ENCODE assay signal across 10 cellular contexts in the genomic region with DNA sequence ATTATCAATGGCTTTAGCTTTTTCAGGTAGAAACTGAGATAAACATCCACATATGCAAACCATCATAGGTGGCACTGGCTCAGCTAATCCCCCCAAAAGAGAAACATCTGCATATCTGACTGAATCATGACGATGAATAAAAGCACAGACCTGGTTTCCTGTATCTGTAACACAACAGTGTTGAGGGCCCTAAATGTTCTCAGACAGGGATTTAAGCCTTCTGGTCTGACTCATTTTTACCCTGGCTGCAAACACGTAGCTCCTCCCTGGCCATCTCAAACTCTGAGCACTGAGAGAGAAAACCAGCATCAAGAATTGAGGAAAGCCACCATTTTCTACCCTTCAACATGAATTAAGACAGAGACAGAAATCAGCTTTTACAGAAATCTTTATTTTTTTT. TPM values are rescaled to one million over a fixed set of nuclear protein-coding genes. Genes with fewer than 3 reads are reported as not detected.
DNase-seq lines count a peak whose midpoint lies in the region; TF ChIP-seq lines count a peak whose summit lies in the region.
"Had no signal": no experiment of that assay in that cellular context is flagged by ENCODE, and none has a peak within 500 bp of the region (broad histone marks: within the 10 kb centered on the region; RNA-seq: fewer than 3 reads in every experiment).

No MANE protein-coding gene starts in this region.

- no peak overlapping the region for H3K27ac Mint-ChIP-seq in MCF 10A (ENCODE audit: low read depth, unreplicated experiment)

- no peak for TF ChIP-seq CTCF in Peyer's patch (IDR thresholded peaks at IDR 0.05)
- TF ChIP-seq CTCF in astrocyte of the spinal cord (IDR thresholded peaks at IDR 0.05; ENCODE audit: low read depth, low read length): no peak
- no peak for TF ChIP-seq CTCF in MCF 10A (IDR thresholded peaks at IDR 0.05; ENCODE audit: unreplicated experiment)

- H3K27me3 Mint-ChIP-seq in MCF 10A (ENCODE audit: insufficient read depth, unreplicated experiment): no peaks in the 10 kb centered on the region

- no peaks in the 10 kb centered on the region for H3K9me3 ChIP-seq in Peyer's patch
- H3K9me3 ChIP-seq: neutrophil had no signal

- intact Hi-C loops in MCF 10A (cut with micrococcal nuclease): no loop called here

- in situ Hi-C loops in astrocyte of the spinal cord (cut with HindIII; ENCODE audit: low sequenced_read_pairs): no loop called here

- no peaks in the 10 kb centered on the region for H3K27me3 ChIP-seq in Peyer's patch
- H3K27me3 ChIP-seq: neutrophil had no signal

- CTCF ChIA-PET in MCF 10A (lab: Yijun Ruan, JAX): interaction anchor here (0.7 to 3.5 kb wide), 3 partner anchors 11 to 356 kb away, joined by 3 to 21 read pairs (median 3); no protein-coding TSS in a partner anchor

- peaks cover 0 to 71% (median 0%) of the 10 kb centered on the region in 3 donors for H3K36me3 ChIP-seq in Peyer's patch

- no peaks in the 10 kb centered on the region for H3K9me3 Mint-ChIP-seq in MCF 10A (ENCODE audit: unreplicated experiment)

- BruUV-seq in MCF 10A (replicated peaks; lab: Mats Ljungman, UMichigan): no TSS peak

- no peak overlapping the region for H3K4me3 ChIP-seq in Peyer's patch
- H3K4me3 ChIP-seq in astrocyte of the spinal cord (ENCODE audit: low read depth, low read length): no peak overlapping the region

- H3K36me3 Mint-ChIP-seq in MCF 10A (ENCODE audit: insufficient read depth, unreplicated experiment): peaks cover 68% of the 10 kb centered on the region

- peak; percentile 45 for DNase-seq in GM04504 (ENCODE audit: low read depth)
- DNase-seq in Peyer's patch: no peak
- DNase-seq in astrocyte of the spinal cord (ENCODE audit: low read depth, low spot score): peak; percentile 55
- peak; percentile 65 for DNase-seq in non-pigmented ciliary epithelial cell (ENCODE audit: low read depth)
- no peak for DNase-seq in NCI-H146 (lab: John Stamatoyannopoulos, UW)
- DNase-seq in MCF 10A (ENCODE audit: unreplicated experiment): no peak
- DNase-seq in SKM-1 (lab: John Stamatoyannopoulos, UW; ENCODE audit: unreplicated experiment): no peak
- DNase-seq in kidney glomerular epithelial cell (lab: John Stamatoyannopoulos, UW): no peak
- DNase-seq: foreskin melanocyte had no signal

- H3K4me1 ChIP-seq in Peyer's patch: peaks cover 0 to 18% (median 0%) of the 10 kb centered on the region in 4 donors

- H3K27ac ChIP-seq in Peyer's patch: peak overlapping the region in 3 of 4 donors; percentile 23 to 69 (median 47)
- H3K27ac ChIP-seq: neutrophil had no signal

- H3K4me1 Mint-ChIP-seq in MCF 10A (ENCODE audit: insufficient read depth, unreplicated experiment): no peaks in the 10 kb centered on the region

- POLR2A ChIA-PET in MCF 10A (lab: Yijun Ruan, JAX): interaction anchor here (0.8 kb wide), 2 partner anchors 9 to 28 kb away, joined by 3 read pairs; no protein-coding TSS in a partner anchor

- no peak for TF ChIP-seq POLR2A in Peyer's patch (IDR thresholded peaks at IDR 0.05)

- H3K4me3 Mint-ChIP-seq in MCF 10A (ENCODE audit: unreplicated experiment): no peak overlapping the region

RNA-seq across cellular contexts. Expression of gene GLB1, which starts 35.2 kb away (rescaled TPM):
- 100 to 1,000 TPM in 1 of 4 donors, 10 to 100 TPM in 3; 59.4 to 179 (median 66.7) TPM for total RNA-seq in Peyer's patch
- 37.9 and 42.0 TPM in 2 replicates for total RNA-seq in MCF 10A (2022)

RNA-seq across cellular contexts. Expression of gene TMPPE, which starts 35.2 kb away (rescaled TPM):
- total RNA-seq in Peyer's patch: 10 to 100 TPM in 3 of 4 donors, 1 to 10 TPM in 1; 3.3 to 19.8 (median 18.2) TPM
- 5.5 and 8.6 TPM in 2 replicates for total RNA-seq in MCF 10A (2022)

RNA-seq across cellular contexts. Expression of gene CRTAP, which starts 52.0 kb away (rescaled TPM):
- total RNA-seq in Peyer's patch (100 to 1,000 TPM in 1 of 4 donors, 10 to 100 TPM in 3; 32.9 to 127 (median 46.4) TPM), MCF 10A (2022) (179 and 182 TPM in 2 replicates)

Comparison
In these comparisons a context has a peak if more than half of its experiments do, and no peak if none do; other contexts are left out.
1. DNase-seq: peak in GM04504 (single experiment), astrocyte of the spinal cord (single experiment) and non-pigmented ciliary epithelial cell (single experiment); none in Peyer's patch (0 of 3), NCI-H146 (single experiment), MCF 10A (single experiment), SKM-1 (single experiment) and kidney glomerular epithelial cell (single experiment).